20 cellular contexts compared by ENCODE assay signal in genomic region chr1:175508320-175509110, GRCh38.
"Had no signal": no experiment of that assay in that cellular context is flagged by ENCODE, and none has a peak within 500 bp of the region (broad histone marks: within the 10 kb centered on the region; RNA-seq: fewer than 3 reads in every experiment).

No MANE protein-coding gene starts in this region.

- H2AFZ ChIP-seq: hepatocyte had no signal

- H3K9me3 Mint-ChIP-seq: activated CD4-positive, alpha-beta memory T cell treated with anti-CD3 and anti-CD28 coated beads for 36 hours; activated T-helper 1 cell treated with anti-CD3 and anti-CD28 coated beads, Interleukin-12 subunit alpha, Interleukin-12 subunit beta, Interleukin-2, Interleukin-4 antibody, amounts not matched to agents 30 ng/mL and 10 ng/mL and 1 ng/mL, durations not matched to agents 14 hours and 24 hours and 36 hours; stimulated activated naive CD8-positive, alpha-beta T cell treated with anti-CD3 and anti-CD28 coated beads, Interleukin-15, Interleukin-2, amounts not matched to agents 100 ng/mL and 50 ng/mL, for 24 hours; WTC11 had no signal

- H3K27me3 ChIP-seq: hepatocyte, tibial nerve had no signal

- H3K27ac Mint-ChIP-seq: activated CD4-positive, alpha-beta memory T cell treated with anti-CD3 and anti-CD28 coated beads for 36 hours; activated naive CD8-positive, alpha-beta T cell treated with anti-CD3 and anti-CD28 coated beads, Interleukin-2, amount 10 ng/mL, durations not matched to agents 7 days and 5 days; activated T-helper 1 cell treated with anti-CD3 and anti-CD28 coated beads, Interleukin-12 subunit alpha, Interleukin-12 subunit beta, Interleukin-2, Interleukin-4 antibody, amounts not matched to agents 30 ng/mL and 10 ng/mL and 1 ng/mL, durations not matched to agents 14 hours and 24 hours and 36 hours; brain; stimulated activated naive CD8-positive, alpha-beta T cell treated with anti-CD3 and anti-CD28 coated beads, Interleukin-15, Interleukin-2, amounts not matched to agents 100 ng/mL and 50 ng/mL, for 24 hours; WTC11 had no signal

- H3K36me3 Mint-ChIP-seq: activated CD4-positive, alpha-beta memory T cell treated with anti-CD3 and anti-CD28 coated beads for 36 hours; activated naive CD8-positive, alpha-beta T cell treated with anti-CD3 and anti-CD28 coated beads, Interleukin-2, amount 10 ng/mL, durations not matched to agents 7 days and 5 days; brain; WTC11 had no signal

- H3K4me3 ChIP-seq: esophagus squamous epithelium, hepatocyte, left lung, tibial nerve had no signal

- H3K4me1 Mint-ChIP-seq: activated naive CD8-positive, alpha-beta T cell treated with anti-CD3 and anti-CD28 coated beads, Interleukin-2, amount 10 ng/mL, durations not matched to agents 7 days and 5 days; WTC11 had no signal

- H3K36me3 ChIP-seq: esophagus squamous epithelium, left lung, tibial nerve had no signal

- DNase-seq: activated CD4-positive, alpha-beta memory T cell treated with anti-CD3 and anti-CD28 coated beads for 36 hours; activated CD4-positive, alpha-beta T cell treated with anti-CD3 and anti-CD28 coated beads for 4 hours; activated naive CD4-positive, alpha-beta T cell; activated naive CD8-positive, alpha-beta T cell treated with anti-CD3 and anti-CD28 coated beads, Interleukin-2, amount 10 ng/mL, durations not matched to agents 7 days and 5 days; activated T-cell treated with anti-CD3 and anti-CD28 coated beads for 4 hours; amygdala; caudate nucleus; esophagus squamous epithelium; left lung; right cardiac atrium had no signal

- H3K4me2 ChIP-seq: hepatocyte had no signal

- H3K4me1 ChIP-seq: esophagus squamous epithelium, left lung, tibial nerve had no signal

- H3K79me2 ChIP-seq: hepatocyte had no signal

- FAIRE-seq: colon, endometrium, islet of Langerhans, urothelium cell line had no signal

- H3K27ac ChIP-seq: esophagus squamous epithelium, hepatocyte, left lung, tibial nerve had no signal

- H3K9me3 ChIP-seq: esophagus squamous epithelium had no signal

- H3K4me3 Mint-ChIP-seq: activated CD4-positive, alpha-beta memory T cell treated with anti-CD3 and anti-CD28 coated beads for 36 hours; activated naive CD8-positive, alpha-beta T cell treated with anti-CD3 and anti-CD28 coated beads, Interleukin-2, amount 10 ng/mL, durations not matched to agents 7 days and 5 days; activated T-helper 1 cell treated with anti-CD3 and anti-CD28 coated beads, Interleukin-12 subunit alpha, Interleukin-12 subunit beta, Interleukin-2, Interleukin-4 antibody, amounts not matched to agents 30 ng/mL and 10 ng/mL and 1 ng/mL, durations not matched to agents 14 hours and 24 hours and 36 hours; brain; stimulated activated naive CD8-positive, alpha-beta T cell treated with anti-CD3 and anti-CD28 coated beads, Interleukin-15, Interleukin-2, amounts not matched to agents 100 ng/mL and 50 ng/mL, for 24 hours; WTC11 had no signal
